In genomic region chr5:62727184-62727583, GRCh38 we compare ENCODE assay signal across 4 cellular contexts.
TF ChIP-seq lines count a peak whose summit lies in the region.

No MANE protein-coding gene starts in this region.

TF ChIP-seq in HepG2, 621 proteins besides CTCF, POLR2A, EP300 and RAD21:
- TF ChIP-seq MTF2 (CRISPR knock-in tag; IDR thresholded peaks at IDR 0.05; ENCODE audit: borderline replicate concordance) (no peak), MAFK (conservative IDR thresholded peaks at IDR 0.05 in 1 of 2, IDR thresholded peaks at IDR 0.05 in 1 of 2; ENCODE audit: low read length in 2 of 2) (peak; percentile 86 to 95), MAFF (IDR thresholded peaks at IDR 0.05; ENCODE audit: low read depth, low read length) (peak; percentile 93)
- TF ChIP-seq, protein P1, sequence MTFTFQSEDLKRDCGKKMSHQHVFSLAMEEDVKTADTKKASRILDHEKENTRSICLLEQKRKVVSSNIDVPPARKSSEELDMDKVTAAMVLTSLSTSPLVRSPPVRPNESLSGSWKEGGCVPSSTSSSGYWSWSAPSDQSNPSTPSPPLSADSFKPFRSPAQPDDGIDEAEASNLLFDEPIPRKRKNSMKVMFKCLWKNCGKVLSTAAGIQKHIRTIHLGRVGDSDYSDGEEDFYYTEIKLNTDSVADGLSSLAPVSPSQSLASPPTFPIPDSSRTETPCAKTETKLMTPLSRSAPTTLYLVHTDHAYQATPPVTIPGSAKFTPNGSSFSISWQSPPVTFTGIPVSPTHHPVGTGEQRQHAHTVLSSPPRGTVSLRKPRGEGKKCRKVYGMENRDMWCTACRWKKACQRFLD (CRISPR knock-in tag; IDR thresholded peaks at IDR 0.05; ENCODE audit: borderline replicate concordance), result no peak

TF ChIP-seq in A549, 52 proteins besides CTCF, POLR2A, EP300 and RAD21:
- TF ChIP-seq, protein P2, sequence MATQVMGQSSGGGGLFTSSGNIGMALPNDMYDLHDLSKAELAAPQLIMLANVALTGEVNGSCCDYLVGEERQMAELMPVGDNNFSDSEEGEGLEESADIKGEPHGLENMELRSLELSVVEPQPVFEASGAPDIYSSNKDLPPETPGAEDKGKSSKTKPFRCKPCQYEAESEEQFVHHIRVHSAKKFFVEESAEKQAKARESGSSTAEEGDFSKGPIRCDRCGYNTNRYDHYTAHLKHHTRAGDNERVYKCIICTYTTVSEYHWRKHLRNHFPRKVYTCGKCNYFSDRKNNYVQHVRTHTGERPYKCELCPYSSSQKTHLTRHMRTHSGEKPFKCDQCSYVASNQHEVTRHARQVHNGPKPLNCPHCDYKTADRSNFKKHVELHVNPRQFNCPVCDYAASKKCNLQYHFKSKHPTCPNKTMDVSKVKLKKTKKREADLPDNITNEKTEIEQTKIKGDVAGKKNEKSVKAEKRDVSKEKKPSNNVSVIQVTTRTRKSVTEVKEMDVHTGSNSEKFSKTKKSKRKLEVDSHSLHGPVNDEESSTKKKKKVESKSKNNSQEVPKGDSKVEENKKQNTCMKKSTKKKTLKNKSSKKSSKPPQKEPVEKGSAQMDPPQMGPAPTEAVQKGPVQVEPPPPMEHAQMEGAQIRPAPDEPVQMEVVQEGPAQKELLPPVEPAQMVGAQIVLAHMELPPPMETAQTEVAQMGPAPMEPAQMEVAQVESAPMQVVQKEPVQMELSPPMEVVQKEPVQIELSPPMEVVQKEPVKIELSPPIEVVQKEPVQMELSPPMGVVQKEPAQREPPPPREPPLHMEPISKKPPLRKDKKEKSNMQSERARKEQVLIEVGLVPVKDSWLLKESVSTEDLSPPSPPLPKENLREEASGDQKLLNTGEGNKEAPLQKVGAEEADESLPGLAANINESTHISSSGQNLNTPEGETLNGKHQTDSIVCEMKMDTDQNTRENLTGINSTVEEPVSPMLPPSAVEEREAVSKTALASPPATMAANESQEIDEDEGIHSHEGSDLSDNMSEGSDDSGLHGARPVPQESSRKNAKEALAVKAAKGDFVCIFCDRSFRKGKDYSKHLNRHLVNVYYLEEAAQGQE (IDR thresholded peaks at IDR 0.05), result no peak
- peak; percentile 71 for TF ChIP-seq MAFK (IDR thresholded peaks at IDR 0.05; ENCODE audit: partially characterized antibody)
- no peak for TF ChIP-seq PHF8 (IDR thresholded peaks at IDR 0.05; ENCODE audit: borderline replicate concordance, low read depth)
- TF ChIP-seq BHLHE40 (IDR thresholded peaks at IDR 0.05; ENCODE audit: low read depth, low read length), result no peak
- TF ChIP-seq ZNF302 (CRISPR knock-in tag; IDR thresholded peaks at IDR 0.05), result no peak
- TF ChIP-seq MYC (IDR thresholded peaks at IDR 0.05; ENCODE audit: borderline replicate concordance, low read length), result no peak
- no peak for TF ChIP-seq BCL3 (IDR thresholded peaks at IDR 0.05)
- TF ChIP-seq ZC3H11A (IDR thresholded peaks at IDR 0.05), result no peak

TF ChIP-seq in IMR-90, 13 proteins besides CTCF, POLR2A, EP300 and RAD21:
- peak; percentile 86 for TF ChIP-seq MAFK (IDR thresholded peaks at IDR 0.05; ENCODE audit: low read depth, low read length)
- TF ChIP-seq RCOR1 (IDR thresholded peaks at IDR 0.05; ENCODE audit: insufficient replicate concordance, low read length), result no peak
TF ChIP-seq in IMR-90: peak in this region for 1.

TF ChIP-seq in K562, 482 proteins besides CTCF, POLR2A, EP300 and RAD21:
- TF ChIP-seq MAFG (tag; conservative IDR thresholded peaks at IDR 0.05) (peak; percentile 46; the same call in 1 of the 2 replicates), MAFF (IDR thresholded peaks at IDR 0.05; ENCODE audit: low read length) (peak; percentile 75), HNRNPL (IDR thresholded peaks at IDR 0.05; ENCODE audit: low read depth, low read length) (no peak), ZNF431 (CRISPR knock-in tag; IDR thresholded peaks at IDR 0.05) (no peak), ZNF3 (CRISPR knock-in tag; IDR thresholded peaks at IDR 0.05) (no peak), VEZF1 (CRISPR knock-in tag; IDR thresholded peaks at IDR 0.05) (no peak), ZNF316 (IDR thresholded peaks at IDR 0.05) (peak; percentile 61), MAFK (IDR thresholded peaks at IDR 0.05; ENCODE audit: low read length) (peak; percentile 67), C11orf30 (IDR thresholded peaks at IDR 0.05; ENCODE audit: low read depth) (peak; percentile 62), CBFB (CRISPR knock-in tag; IDR thresholded peaks at IDR 0.05) (no peak)
